Comparison of ENCODE assay signal across 20 cellular contexts in the genomic region with DNA sequence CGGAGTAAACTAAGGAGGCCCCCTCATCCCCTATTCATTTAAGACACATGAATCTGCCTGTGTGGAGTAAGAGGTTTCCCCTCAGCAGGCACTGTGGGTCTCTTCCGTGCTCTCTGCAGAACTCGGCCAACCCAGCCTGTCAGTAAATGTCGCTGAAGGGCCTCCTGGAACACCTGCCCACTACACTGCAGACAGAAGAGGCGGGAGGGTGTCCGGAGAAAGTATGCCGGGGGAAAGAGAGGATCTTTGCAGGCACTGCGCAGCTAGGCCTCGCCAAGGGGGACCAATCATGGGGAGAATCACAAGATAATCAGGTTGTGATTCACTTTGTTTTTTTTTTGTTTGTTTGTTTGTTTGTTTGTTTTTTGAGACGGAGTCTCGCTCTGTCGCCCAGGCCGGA.
"Had no signal": no experiment of that assay in that cellular context is flagged by ENCODE, and none has a peak within 500 bp of the region (broad histone marks: within the 10 kb centered on the region; RNA-seq: fewer than 3 reads in every experiment).

No MANE protein-coding gene starts in this region.

- H3K79me2 ChIP-seq: parathyroid adenoma had no signal

- H3K4me3 ChIP-seq: breast epithelium, colonic mucosa, heart left ventricle had no signal

- H3K4me3 Mint-ChIP-seq: activated CD4-positive, alpha-beta memory T cell treated with anti-CD3 and anti-CD28 coated beads, Interleukin-2, amount 10 ng/mL, durations not matched to agents 7 days and 5 days; activated naive CD8-positive, alpha-beta T cell treated with anti-CD3 and anti-CD28 coated beads for 36 hours; activated T-cell treated with anti-CD3 and anti-CD28 coated beads, Interleukin-2, amount 50 U/mL, for 24 hours; central memory CD8-positive, alpha-beta T cell; mesothelial cell of epicardium; natural killer cell; stimulated activated effector memory CD8-positive, alpha-beta T cell treated with anti-CD3 and anti-CD28 coated beads, Interleukin-12 subunit alpha, Interleukin-12 subunit beta, amount 100 ng/mL, for 72 hours; stimulated activated naive CD8-positive, alpha-beta T cell treated with anti-CD3 and anti-CD28 coated beads, Interleukin-15, amount 100 ng/mL, for 72 hours had no signal

- H2AFZ ChIP-seq: parathyroid adenoma had no signal

- H3K9me3 Mint-ChIP-seq: central memory CD8-positive, alpha-beta T cell; natural killer cell had no signal

- H3K4me1 ChIP-seq: breast epithelium, colonic mucosa, heart left ventricle, parathyroid adenoma had no signal

- DNase-seq: activated CD4-positive, alpha-beta memory T cell treated with anti-CD3 and anti-CD28 coated beads, Interleukin-2, amount 10 ng/mL, durations not matched to agents 7 days and 5 days; activated CD4-positive, alpha-beta T cell treated with anti-CD3 and anti-CD28 coated beads for 48 hours; activated naive CD4-positive, alpha-beta T cell treated with Interleukin-2 at 50 U/mL for 16 hours; activated naive CD8-positive, alpha-beta T cell treated with anti-CD3 and anti-CD28 coated beads for 36 hours; activated T-cell treated with anti-CD3 and anti-CD28 coated beads, Interleukin-2, amount 50 U/mL, for 24 hours; heart left ventricle; kidney; natural killer cell; small intestine; trophoblast cell had no signal

- H3K27ac ChIP-seq: breast epithelium, colonic mucosa, heart left ventricle, neutrophil, parathyroid adenoma had no signal

- ATAC-seq: heart left ventricle; natural killer cell; sciatic nerve; SK-N-SH treated with all-trans-retinoic acid at 6 μM for 48 hours; stimulated activated effector memory CD8-positive, alpha-beta T cell treated with anti-CD3 and anti-CD28 coated beads, Interleukin-12 subunit alpha, Interleukin-12 subunit beta, amount 100 ng/mL, for 72 hours; stimulated activated naive CD8-positive, alpha-beta T cell treated with anti-CD3 and anti-CD28 coated beads, Interleukin-15, amount 100 ng/mL, for 72 hours had no signal

- H3K4me1 Mint-ChIP-seq: activated CD4-positive, alpha-beta memory T cell treated with anti-CD3 and anti-CD28 coated beads, Interleukin-2, amount 10 ng/mL, durations not matched to agents 7 days and 5 days; activated naive CD8-positive, alpha-beta T cell treated with anti-CD3 and anti-CD28 coated beads for 36 hours; central memory CD8-positive, alpha-beta T cell; natural killer cell; stimulated activated effector memory CD8-positive, alpha-beta T cell treated with anti-CD3 and anti-CD28 coated beads, Interleukin-12 subunit alpha, Interleukin-12 subunit beta, amount 100 ng/mL, for 72 hours; stimulated activated naive CD8-positive, alpha-beta T cell treated with anti-CD3 and anti-CD28 coated beads, Interleukin-15, amount 100 ng/mL, for 72 hours had no signal

- H3K9me3 ChIP-seq: colonic mucosa, neutrophil had no signal

- H3K36me3 Mint-ChIP-seq: mesothelial cell of epicardium; natural killer cell; stimulated activated effector memory CD8-positive, alpha-beta T cell treated with anti-CD3 and anti-CD28 coated beads, Interleukin-12 subunit alpha, Interleukin-12 subunit beta, amount 100 ng/mL, for 72 hours had no signal

- H3K36me3 ChIP-seq: breast epithelium, colonic mucosa, heart left ventricle, neutrophil had no signal

- H3K27me3 Mint-ChIP-seq: activated naive CD8-positive, alpha-beta T cell treated with anti-CD3 and anti-CD28 coated beads for 36 hours; activated T-cell treated with anti-CD3 and anti-CD28 coated beads, Interleukin-2, amount 50 U/mL, for 24 hours; central memory CD8-positive, alpha-beta T cell; stimulated activated naive CD8-positive, alpha-beta T cell treated with anti-CD3 and anti-CD28 coated beads, Interleukin-15, amount 100 ng/mL, for 72 hours had no signal

- H3K27me3 ChIP-seq: breast epithelium, colonic mucosa, heart left ventricle, neutrophil had no signal

- H3K27ac Mint-ChIP-seq: activated CD4-positive, alpha-beta memory T cell treated with anti-CD3 and anti-CD28 coated beads, Interleukin-2, amount 10 ng/mL, durations not matched to agents 7 days and 5 days; activated naive CD8-positive, alpha-beta T cell treated with anti-CD3 and anti-CD28 coated beads for 36 hours; activated T-cell treated with anti-CD3 and anti-CD28 coated beads, Interleukin-2, amount 50 U/mL, for 24 hours; mesothelial cell of epicardium; natural killer cell; stimulated activated effector memory CD8-positive, alpha-beta T cell treated with anti-CD3 and anti-CD28 coated beads, Interleukin-12 subunit alpha, Interleukin-12 subunit beta, amount 100 ng/mL, for 72 hours had no signal
